In the genomic region with DNA sequence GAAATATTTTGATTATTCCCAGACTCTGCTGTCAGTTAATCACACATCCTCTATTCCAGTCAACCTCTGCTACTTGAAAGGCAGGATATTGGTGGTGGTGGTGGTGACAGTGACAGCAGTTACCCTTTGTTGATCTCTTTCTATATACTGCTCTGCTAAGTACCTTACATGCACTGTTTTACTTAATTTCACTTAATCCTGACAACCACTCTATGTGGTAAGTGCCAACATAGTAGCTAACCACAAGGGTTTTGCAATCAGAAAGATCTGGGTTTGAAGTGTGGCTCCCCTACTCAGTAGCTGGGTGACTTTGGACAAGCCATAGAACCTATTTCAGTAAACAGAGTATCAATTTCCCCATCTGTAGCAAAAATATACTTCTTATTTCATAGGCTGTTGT, we compare ENCODE assay signal across 25 cellular contexts.
"Had no signal": no experiment of that assay in that cellular context is flagged by ENCODE, and none has a peak within 500 bp of the region (broad histone marks: within the 10 kb centered on the region; RNA-seq: fewer than 3 reads in every experiment).

No MANE protein-coding gene starts in this region.

- H3K36me3 ChIP-seq: adrenal gland, breast epithelium, colonic mucosa had no signal

- DNase-seq: activated CD4-positive, alpha-beta memory T cell treated with anti-CD3 and anti-CD28 coated beads, Interleukin-2, amount 10 ng/mL, durations not matched to agents 7 days and 5 days; activated CD4-positive, alpha-beta T cell treated with anti-CD3 and anti-CD28 coated beads, Interleukin-2, amount 50 U/mL, for 1 hour; activated CD4-positive, CD25-positive, alpha-beta regulatory T cell; activated gamma-delta T cell treated with Interleukin-2 at 50 U/mL for 16 hours; activated naive CD4-positive, alpha-beta T cell treated with anti-CD3 and anti-CD28 coated beads, Interleukin-2, amount 50 U/mL, for 16 hours; activated naive CD8-positive, alpha-beta T cell treated with anti-CD3 and anti-CD28 coated beads, Interleukin-2, amount 10 ng/mL, durations not matched to agents 7 days and 5 days; activated T-cell treated with anti-CD3 and anti-CD28 coated beads for 4 hours; activated T-cell treated with anti-CD3 and anti-CD28 coated beads, Interleukin-2, amount 50 U/mL, for 72 hours; adrenal gland; anterior cingulate cortex; caudate nucleus; colonic mucosa; NCI-H1048; NCI-H1417; NCI-H1930; NCI-H2171; NCI-H2227 treated with DMSO at 0.1 percent for 48 hours; NCI-H526; NCI-H774; SIG-M5; T-cell; T1000 had no signal

- H3K4me3 ChIP-seq: adrenal gland, breast epithelium, colonic mucosa, SK-N-MC had no signal

- H3K27ac ChIP-seq: adrenal gland, breast epithelium, colonic mucosa, SK-N-MC, VCaP had no signal

- H3K4me1 ChIP-seq: adrenal gland, breast epithelium, colonic mucosa had no signal

- H3K9me3 ChIP-seq: adrenal gland, breast epithelium, colonic mucosa had no signal

- ATAC-seq: activated T-cell treated with anti-CD3 and anti-CD28 coated beads, Interleukin-2, amount 50 U/mL, for 72 hours; T-cell had no signal

- H3K27me3 ChIP-seq: colonic mucosa had no signal
